1 cellular context compared by ENCODE assay signal in genomic region chr1:25232027-25232865, GRCh38.
TF ChIP-seq lines count a peak whose summit lies in the region.

Gene SYF2 (minus strand): TSS chr1:25232502. CDS start chr1:25232467, 35 bp downstream.

TF ChIP-seq in HEK293, 187 proteins besides CTCF, POLR2A, EP300 and RAD21 (continued from another document):
- TF ChIP-seq ZBTB11 (tag by site-specific recombination; conservative IDR thresholded peaks at IDR 0.05; ENCODE audit: low read depth) (peak; percentile 95), ZNF292 (tag by site-specific recombination; IDR thresholded peaks at IDR 0.05; ENCODE audit: borderline replicate concordance, low read depth) (no peak), KLF9 (tag by site-specific recombination; IDR thresholded peaks at IDR 0.05; ENCODE audit: low read depth) (0 out of 2 replicates have a peak, but pooled peaks have one; percentile 10), BCL6B (tag by site-specific recombination; IDR thresholded peaks at IDR 0.05) (no peak), ZBTB1 (tag by site-specific recombination; IDR thresholded peaks at IDR 0.05) (no peak), ZFP69B (tag by site-specific recombination; IDR thresholded peaks at IDR 0.05) (0 out of 2 replicates have a peak, but pooled peaks have one; percentile 23), ZNF423 (tag by site-specific recombination; IDR thresholded peaks at IDR 0.05) (no peak), KLF10 (tag by site-specific recombination; IDR thresholded peaks at IDR 0.05) (no peak), ZNF311 (tag by site-specific recombination; IDR thresholded peaks at IDR 0.05; ENCODE audit: borderline replicate concordance) (no peak), ZNF426 (tag by site-specific recombination; IDR thresholded peaks at IDR 0.05) (no peak), ZNF501 (tag by site-specific recombination; IDR thresholded peaks at IDR 0.05) (peak; percentile 52), ZNF202 (tag by site-specific recombination; IDR thresholded peaks at IDR 0.05; ENCODE audit: borderline replicate concordance) (no peak), GLIS1 (tag by site-specific recombination; IDR thresholded peaks at IDR 0.05) (no peak), ZBTB7A (tag by site-specific recombination; IDR thresholded peaks at IDR 0.05; ENCODE audit: low read depth) (no peak), REST (tag by site-specific recombination; IDR thresholded peaks at IDR 0.05) (peak; percentile 62), GFI1B (tag by site-specific recombination; IDR thresholded peaks at IDR 0.05) (no peak), ATF2 (tag by site-specific recombination; IDR thresholded peaks at IDR 0.05; ENCODE audit: low read depth) (no peak), ZNF513 (tag by site-specific recombination; IDR thresholded peaks at IDR 0.05) (no peak), ZNF596 (tag by site-specific recombination; IDR thresholded peaks at IDR 0.05) (no peak), ZNF529 (tag by site-specific recombination; IDR thresholded peaks at IDR 0.05; ENCODE audit: insufficient replicate concordance) (no peak), SP7 (tag by site-specific recombination; IDR thresholded peaks at IDR 0.05) (no peak; the same call in none of the 2 replicates), ZNF37A (tag by site-specific recombination; IDR thresholded peaks at IDR 0.05) (no peak), MYNN (tag by site-specific recombination; IDR thresholded peaks at IDR 0.05; ENCODE audit: borderline replicate concordance) (no peak), ZNF169 (tag by site-specific recombination; IDR thresholded peaks at IDR 0.05) (no peak), ZNF660 (tag by site-specific recombination; IDR thresholded peaks at IDR 0.05) (peak; percentile 18; the same call in 1 of the 2 replicates), ZBTB21 (tag by site-specific recombination; IDR thresholded peaks at IDR 0.05) (peak; percentile 77), ZBTB44 (tag by site-specific recombination; IDR thresholded peaks at IDR 0.05) (no peak), KLF16 (tag by site-specific recombination; IDR thresholded peaks at IDR 0.05) (0 out of 2 replicates have a peak, but pooled peaks have one; percentile 39), ZNF510 (tag by site-specific recombination; IDR thresholded peaks at IDR 0.05; ENCODE audit: insufficient replicate concordance) (no peak)
- TF ChIP-seq, protein P1, sequence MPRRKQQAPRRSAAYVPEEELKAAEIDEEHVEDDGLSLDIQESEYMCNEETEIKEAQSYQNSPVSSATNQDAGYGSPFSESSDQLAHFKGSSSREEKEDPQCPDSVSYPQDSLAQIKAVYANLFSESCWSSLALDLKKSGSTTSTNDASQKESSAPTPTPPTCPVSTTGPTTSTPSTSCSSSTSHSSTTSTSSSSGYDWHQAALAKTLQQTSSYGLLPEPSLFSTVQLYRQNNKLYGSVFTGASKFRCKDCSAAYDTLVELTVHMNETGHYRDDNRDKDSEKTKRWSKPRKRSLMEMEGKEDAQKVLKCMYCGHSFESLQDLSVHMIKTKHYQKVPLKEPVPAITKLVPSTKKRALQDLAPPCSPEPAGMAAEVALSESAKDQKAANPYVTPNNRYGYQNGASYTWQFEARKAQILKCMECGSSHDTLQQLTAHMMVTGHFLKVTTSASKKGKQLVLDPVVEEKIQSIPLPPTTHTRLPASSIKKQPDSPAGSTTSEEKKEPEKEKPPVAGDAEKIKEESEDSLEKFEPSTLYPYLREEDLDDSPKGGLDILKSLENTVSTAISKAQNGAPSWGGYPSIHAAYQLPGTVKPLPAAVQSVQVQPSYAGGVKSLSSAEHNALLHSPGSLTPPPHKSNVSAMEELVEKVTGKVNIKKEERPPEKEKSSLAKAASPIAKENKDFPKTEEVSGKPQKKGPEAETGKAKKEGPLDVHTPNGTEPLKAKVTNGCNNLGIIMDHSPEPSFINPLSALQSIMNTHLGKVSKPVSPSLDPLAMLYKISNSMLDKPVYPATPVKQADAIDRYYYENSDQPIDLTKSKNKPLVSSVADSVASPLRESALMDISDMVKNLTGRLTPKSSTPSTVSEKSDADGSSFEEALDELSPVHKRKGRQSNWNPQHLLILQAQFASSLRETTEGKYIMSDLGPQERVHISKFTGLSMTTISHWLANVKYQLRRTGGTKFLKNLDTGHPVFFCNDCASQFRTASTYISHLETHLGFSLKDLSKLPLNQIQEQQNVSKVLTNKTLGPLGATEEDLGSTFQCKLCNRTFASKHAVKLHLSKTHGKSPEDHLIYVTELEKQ (tag by site-specific recombination; IDR thresholded peaks at IDR 0.05; ENCODE audit: borderline replicate concordance): no peak
- TF ChIP-seq, protein P2, sequence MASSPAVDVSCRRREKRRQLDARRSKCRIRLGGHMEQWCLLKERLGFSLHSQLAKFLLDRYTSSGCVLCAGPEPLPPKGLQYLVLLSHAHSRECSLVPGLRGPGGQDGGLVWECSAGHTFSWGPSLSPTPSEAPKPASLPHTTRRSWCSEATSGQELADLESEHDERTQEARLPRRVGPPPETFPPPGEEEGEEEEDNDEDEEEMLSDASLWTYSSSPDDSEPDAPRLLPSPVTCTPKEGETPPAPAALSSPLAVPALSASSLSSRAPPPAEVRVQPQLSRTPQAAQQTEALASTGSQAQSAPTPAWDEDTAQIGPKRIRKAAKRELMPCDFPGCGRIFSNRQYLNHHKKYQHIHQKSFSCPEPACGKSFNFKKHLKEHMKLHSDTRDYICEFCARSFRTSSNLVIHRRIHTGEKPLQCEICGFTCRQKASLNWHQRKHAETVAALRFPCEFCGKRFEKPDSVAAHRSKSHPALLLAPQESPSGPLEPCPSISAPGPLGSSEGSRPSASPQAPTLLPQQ (tag by site-specific recombination; IDR thresholded peaks at IDR 0.05): peak; percentile 53; the same call in 1 of the 2 replicates
- TF ChIP-seq, protein P3, sequence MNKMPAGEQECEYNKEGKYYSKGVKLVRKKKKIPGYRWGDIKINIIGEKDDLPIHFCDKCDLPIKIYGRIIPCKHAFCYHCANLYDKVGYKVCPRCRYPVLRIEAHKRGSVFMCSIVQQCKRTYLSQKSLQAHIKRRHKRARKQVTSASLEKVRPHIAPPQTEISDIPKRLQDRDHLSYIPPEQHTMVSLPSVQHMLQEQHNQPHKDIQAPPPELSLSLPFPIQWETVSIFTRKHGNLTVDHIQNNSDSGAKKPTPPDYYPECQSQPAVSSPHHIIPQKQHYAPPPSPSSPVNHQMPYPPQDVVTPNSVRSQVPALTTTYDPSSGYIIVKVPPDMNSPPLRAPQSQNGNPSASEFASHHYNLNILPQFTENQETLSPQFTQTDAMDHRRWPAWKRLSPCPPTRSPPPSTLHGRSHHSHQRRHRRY (tag by site-specific recombination; IDR thresholded peaks at IDR 0.05): no peak
